ENCODE assay signal across 8 cellular contexts in genomic region chr5:102295534-102296228, GRCh38. TPM values are rescaled to one million over a fixed set of nuclear protein-coding genes. Genes with fewer than 3 reads are reported as not detected.
DNase-seq lines count a peak whose midpoint lies in the region; ATAC-seq and TF ChIP-seq lines count a peak whose summit lies in the region.

No MANE protein-coding gene starts in this region.

- no peak overlapping the region for H2BK15ac ChIP-seq in mesendoderm (replicated peaks; ENCODE audit: low read depth)

- peaks cover 2% of the 10 kb centered on the region for H3K4me1 ChIP-seq in mesendoderm (ENCODE audit: control insufficient read depth, low read depth, low read length)

- H3K27me3 ChIP-seq in brain microvascular endothelial cell (replicated peaks), result no peaks in the 10 kb centered on the region
- no peaks in the 10 kb centered on the region for H3K27me3 ChIP-seq in mesendoderm (ENCODE audit: insufficient read depth, low read length, poor library complexity)

- intact Hi-C loops in Right ventricle myocardium superior (cut with DNase I) (no loop called here), cardiac septum (cut with DNase I) (no loop called here)

- peak overlapping the region; percentile 59 for H3K4me3 ChIP-seq in brain microvascular endothelial cell (ENCODE audit: low read depth, low read length)
- peak overlapping the region; percentile 65 for H3K4me3 ChIP-seq in mesendoderm (ENCODE audit: low read length)

- H4K8ac ChIP-seq in mesendoderm (ENCODE audit: low read depth, low read length), result no peak overlapping the region

- H3K36me3 ChIP-seq in brain microvascular endothelial cell (replicated peaks), result no peaks in the 10 kb centered on the region
- no peaks in the 10 kb centered on the region for H3K36me3 ChIP-seq in mesendoderm (ENCODE audit: control insufficient read depth, insufficient read depth, low read length)

- no peak overlapping the region for H2BK120ac ChIP-seq in mesendoderm (ENCODE audit: low read depth, low read length)

- peak overlapping the region; percentile 4 for H3K4me2 ChIP-seq in mesendoderm (ENCODE audit: low read length)

- H3K79me1 ChIP-seq in mesendoderm (ENCODE audit: low read length), result no peaks in the 10 kb centered on the region

- H3K56ac ChIP-seq in mesendoderm (ENCODE audit: low read length), result peak overlapping the region; percentile 26

- H3K79me2 ChIP-seq in mesendoderm (ENCODE audit: control insufficient read depth, insufficient read depth, low read length), result no peaks in the 10 kb centered on the region

- no peak overlapping the region for H4K5ac ChIP-seq in mesendoderm (ENCODE audit: low read length)

- H2AK5ac ChIP-seq in mesendoderm (ENCODE audit: low read length), result no peak overlapping the region

- ATAC-seq in Right ventricle myocardium superior (ENCODE audit: poor library complexity), result no peak
- ATAC-seq in HG03439 (IDR thresholded peaks at IDR 0.05; ENCODE audit: unreplicated experiment), result peak; percentile 3

- peak overlapping the region; percentile 63 for H3K9ac ChIP-seq in mesendoderm (ENCODE audit: low read length)

- H2BK5ac ChIP-seq in mesendoderm (ENCODE audit: low read length), result no peak overlapping the region

- TF ChIP-seq CTCF in brain microvascular endothelial cell (IDR thresholded peaks at IDR 0.05; ENCODE audit: low read depth, low read length, missing control alignments), result no peak
- TF ChIP-seq CTCF in GM13976 (IDR thresholded peaks at IDR 0.05; ENCODE audit: borderline replicate concordance, control extremely low read depth, extremely low read depth, insufficient read depth, missing control alignments), result no peak

- H3K4ac ChIP-seq in mesendoderm (ENCODE audit: low read depth, low read length), result no peak overlapping the region

- DNase-seq in Right ventricle myocardium superior, result peak; percentile 36
- no peak for DNase-seq in cardiac septum (ENCODE audit: low spot score)
- DNase-seq in brain microvascular endothelial cell, result no peak
- DNase-seq in mesendoderm, result peak; percentile 27
- DNase-seq in islet precursor cell, result no peak
- no peak for DNase-seq in NCI-H226
- DNase-seq in GM13976 (ENCODE audit: low spot score), result no peak

- H3K18ac ChIP-seq in mesendoderm (ENCODE audit: low read length), result no peak overlapping the region

- no peak overlapping the region for H3K23ac ChIP-seq in mesendoderm (ENCODE audit: low read length)

- no CpG with 5 or more reads among the region's 30 CpGs for WGBS in mesendoderm (ENCODE audit: extremely low coverage, insufficient coverage, low lambda C conversion rate)

- in situ Hi-C loops in brain microvascular endothelial cell (cut with HindIII; ENCODE audit: low pct_ligation_motif_present, low sequenced_read_pairs), result no loop called here
- in situ Hi-C loops in GM13976 (cut with MboI; ENCODE audit: low sequenced_read_pairs, unreplicated experiment), result no loop called here

- no peak overlapping the region for H3K27ac ChIP-seq in brain microvascular endothelial cell
- H3K27ac ChIP-seq in mesendoderm (ENCODE audit: low read depth, low read length), result no peak overlapping the region

RNA-seq across cellular contexts. Expression of gene SLCO4C1, which starts 0.4 kb away (rescaled TPM):
- total RNA-seq in Right ventricle myocardium superior (0.08 TPM), cardiac septum (0.19 TPM)
- polyA plus RNA-seq in mesendoderm (2013, experiment 1 of 2), result 9.4 TPM
- 10.2 TPM for polyA plus RNA-seq in mesendoderm (2013, experiment 2 of 2)

Comparison
In these comparisons a context has a peak if more than half of its experiments do, and no peak if none do; other contexts are left out.
1. DNase-seq: peak in Right ventricle myocardium superior (single experiment) and mesendoderm (single experiment); none in cardiac septum (single experiment), brain microvascular endothelial cell (single experiment), islet precursor cell (single experiment), NCI-H226 (single experiment) and GM13976 (single experiment).